In genomic region chr19:43667524-43668405, GRCh38 we compare ENCODE assay signal across 8 cellular contexts. TPM values are rescaled to one million over a fixed set of nuclear protein-coding genes. Genes with fewer than 3 reads are reported as not detected.
DNase-seq lines count a peak whose midpoint lies in the region; ATAC-seq and TF ChIP-seq lines count a peak whose summit lies in the region.

No MANE protein-coding gene starts in this region.

- peaks cover 32 to 62% (median 48%) of the 10 kb centered on the region in 4 donors for H3K4me1 Mint-ChIP-seq in CD4-positive, alpha-beta memory T cell
- peaks cover 24% of the 10 kb centered on the region for H3K4me1 Mint-ChIP-seq in MCF 10A (ENCODE audit: insufficient read depth, unreplicated experiment)

- H3K9me3 Mint-ChIP-seq in CD4-positive, alpha-beta memory T cell, result no peaks in the 10 kb centered on the region
- no peaks in the 10 kb centered on the region for H3K9me3 Mint-ChIP-seq in MCF 10A (ENCODE audit: unreplicated experiment)

- 55% methylated on average over 48 of the region's 48 CpGs for whole genome bisulfite sequencing in thymus

- intact Hi-C loops in CD4-positive, alpha-beta memory T cell (cut with micrococcal nuclease), result loop anchor here (1.0 to 2.0 kb wide), 6 partner anchors 33 to 204 kb away; partner anchors contain the start of genes IRGQ, SMG9, ZNF428 and ZNF576
- intact Hi-C loops in MCF 10A (cut with micrococcal nuclease), result loop anchor here (2.0 to 10.0 kb wide), 2 partner anchors 33 to 133 kb away; partner anchors contain the start of gene ZNF575
- intact Hi-C loops in left lung (cut with DNase I), result no loop called here

- no peak for DNase-seq in CD4-positive, alpha-beta memory T cell
- DNase-seq in MG63, result no peak
- DNase-seq in MCF 10A (ENCODE audit: unreplicated experiment), result no peak
- peak; percentile 52 to 80 for DNase-seq in left lung
- no peak for DNase-seq in activated CD4-positive, CD25-positive, alpha-beta regulatory T cell (lab: John Stamatoyannopoulos, UW)

- no TSS peak for BruUV-seq in MCF 10A (replicated peaks; lab: Mats Ljungman, UMichigan)

- peak overlapping the region; percentile 28 to 42 for H3K4me3 ChIP-seq in CD4-positive, alpha-beta memory T cell (ENCODE audit: low read length in 2 of 2)
- peak overlapping the region; percentile 22 for H3K4me3 ChIP-seq in MG63
- peak overlapping the region; percentile 22 to 78 for H3K4me3 ChIP-seq in left lung
- peak overlapping the region; percentile 54 for H3K4me3 ChIP-seq in thymus (ENCODE audit: low read length)

- TF ChIP-seq CTCF in MCF 10A (IDR thresholded peaks at IDR 0.05; ENCODE audit: unreplicated experiment) (no peak), left lung (IDR thresholded peaks at IDR 0.05) (no peak)

- H3K27me3 ChIP-seq in CD4-positive, alpha-beta memory T cell (ENCODE audit: insufficient read depth, low read length), result no peaks in the 10 kb centered on the region
- H3K27me3 ChIP-seq in MG63 (no peaks in the 10 kb centered on the region), left lung (no peaks in the 10 kb centered on the region), thymus (ENCODE audit: control insufficient read depth, insufficient read depth) (peaks cover 10% of the 10 kb centered on the region)

- CTCF ChIA-PET in CD4-positive, alpha-beta memory T cell (lab: Charles Lee; ENCODE audit: partially characterized antibody), result interaction anchor here (0.7 to 2.0 kb wide), 34 partner anchors 9 to 832 kb away, joined by 3 to 19 read pairs (median 5); partner anchors contain the start of genes CADM4, IRGQ, PINLYP and SMG9
- CTCF ChIA-PET in MCF 10A (lab: Yijun Ruan, JAX), result interaction anchor here (0.5 to 3.3 kb wide), 18 partner anchors 15 to 903 kb away, joined by 3 to 20 read pairs (median 4); no protein-coding TSS in a partner anchor

- H3K4me1 ChIP-seq in CD4-positive, alpha-beta memory T cell (ENCODE audit: insufficient read depth, low read length), result peaks cover 43% of the 10 kb centered on the region
- H3K4me1 ChIP-seq in left lung (peaks cover 8 to 71% of the 10 kb centered on the region in 2 donors), thymus (ENCODE audit: control insufficient read depth, insufficient read depth, low read length) (peaks cover 11% of the 10 kb centered on the region)

- no peaks in the 10 kb centered on the region for H3K9me3 ChIP-seq in CD4-positive, alpha-beta memory T cell (ENCODE audit: control insufficient read depth in 1 of 2, low read length in 2 of 2)
- H3K9me3 ChIP-seq in MG63 (0 out of 2 replicates have a peak, but pooled peaks cover 1% of the 10 kb centered on the region), left lung (no peaks in the 10 kb centered on the region), thymus (ENCODE audit: control insufficient read depth) (no peaks in the 10 kb centered on the region)

- peak overlapping the region; percentile 84 to 97 (median 95) for H3K27ac Mint-ChIP-seq in CD4-positive, alpha-beta memory T cell
- peak overlapping the region; percentile 79 for H3K27ac Mint-ChIP-seq in MCF 10A (ENCODE audit: low read depth, unreplicated experiment)

- POLR2A ChIA-PET in CD4-positive, alpha-beta memory T cell (lab: Charles Lee; ENCODE audit: partially characterized antibody), result interaction anchor here (0.7 to 3.2 kb wide), 20 partner anchors 26 to 229 kb away, joined by 3 to 28 read pairs (median 5); partner anchors contain the start of genes IRGQ, PHLDB3, SMG9 and ZNF428
- POLR2A ChIA-PET in MCF 10A (lab: Yijun Ruan, JAX), result interaction anchor here (0.6 to 4.1 kb wide), 24 partner anchors 10 to 1452 kb away, joined by 3 to 53 read pairs (median 6); partner anchors contain the start of genes IRGQ, KCNN4, SMG9 and ZNF428

- peaks cover 17 to 26% of the 10 kb centered on the region in 2 donors for H3K36me3 Mint-ChIP-seq in CD4-positive, alpha-beta memory T cell
- peaks cover 50% of the 10 kb centered on the region for H3K36me3 Mint-ChIP-seq in MCF 10A (ENCODE audit: insufficient read depth, unreplicated experiment)

- H3K27me3 Mint-ChIP-seq in CD4-positive, alpha-beta memory T cell, result no peaks in the 10 kb centered on the region
- no peaks in the 10 kb centered on the region for H3K27me3 Mint-ChIP-seq in MCF 10A (ENCODE audit: insufficient read depth, unreplicated experiment)

- no peaks in the 10 kb centered on the region for H3K36me3 ChIP-seq in CD4-positive, alpha-beta memory T cell (ENCODE audit: insufficient read depth, low read length)
- H3K36me3 ChIP-seq in MG63 (peaks cover 46% of the 10 kb centered on the region), left lung (peaks cover 0 to 49% of the 10 kb centered on the region in 2 donors), thymus (ENCODE audit: control insufficient read depth, insufficient read depth) (no peaks in the 10 kb centered on the region)

- H3K27ac ChIP-seq in CD4-positive, alpha-beta memory T cell (ENCODE audit: low read depth, low read length), result no peak overlapping the region
- H3K27ac ChIP-seq in left lung (peak overlapping the region; percentile 48 to 94), thymus (ENCODE audit: low read depth) (no peak overlapping the region)

- H3K4me3 Mint-ChIP-seq in CD4-positive, alpha-beta memory T cell, result peak overlapping the region; percentile 86 to 95 (median 92)
- peak overlapping the region; percentile 78 for H3K4me3 Mint-ChIP-seq in MCF 10A (ENCODE audit: unreplicated experiment)

- ATAC-seq in left lung, result no peak
- no peak for ATAC-seq in GM18861 (IDR thresholded peaks at IDR 0.05; ENCODE audit: unreplicated experiment)
- ATAC-seq in GM18498 (IDR thresholded peaks at IDR 0.05; ENCODE audit: unreplicated experiment), result no peak

RNA-seq across cellular contexts. Expression of gene PLAUR, which starts 2.2 kb away (rescaled TPM):
- 1 to 10 TPM; 8.6 to 9.4 TPM for total RNA-seq in CD4-positive, alpha-beta memory T cell
- 1 to 10 TPM; 6.3 to 6.6 TPM for polyA plus RNA-seq in CD4-positive, alpha-beta memory T cell
- total RNA-seq in MG63 (2014; rRNA removed; shearing (Covaris generic); ENCODE audit: low replicate concordance), result 14.7 and 43.2 TPM in 2 replicates
- total RNA-seq in MCF 10A (2022) (14.0 and 32.2 TPM in 2 replicates), left lung (100 to 1,000 TPM in 1 of 2 donors, 10 to 100 TPM in 1; 76.5 to 119 TPM)
- polyA plus RNA-seq in thymus, result 15.3 TPM

RNA-seq across cellular contexts. Expression of gene CADM4, which starts 28.1 kb away (rescaled TPM):
- total RNA-seq in CD4-positive, alpha-beta memory T cell, result under 1 TPM; 0.33 to 0.49 TPM
- under 1 TPM in 1 of 2 donors, not detected in 1; 0.18 TPM for polyA plus RNA-seq in CD4-positive, alpha-beta memory T cell
- total RNA-seq in MG63 (2014; rRNA removed; shearing (Covaris generic); ENCODE audit: low replicate concordance), result 0.22 and 3.0 TPM in 2 replicates
- 3.2 and 3.8 TPM in 2 replicates for total RNA-seq in MCF 10A (2022)
- 10 to 100 TPM in 1 of 2 donors, 1 to 10 TPM in 1; 4.7 to 12.1 TPM for total RNA-seq in left lung
- 6.5 TPM for polyA plus RNA-seq in thymus

RNA-seq across cellular contexts. Expression of gene IRGC, which starts 48.1 kb away (rescaled TPM):
- not detected for total RNA-seq in CD4-positive, alpha-beta memory T cell
- polyA plus RNA-seq in CD4-positive, alpha-beta memory T cell, result not detected
- total RNA-seq in MG63 (2014; rRNA removed; shearing (Covaris generic); ENCODE audit: low replicate concordance), result not detected in 2 replicates
- total RNA-seq in MCF 10A (2022) (not detected in 2 replicates), left lung (not detected)
- polyA plus RNA-seq in thymus, result 0.02 TPM

RNA-seq across cellular contexts. Expression of gene ZNF428, which starts 48.3 kb away (rescaled TPM):
- total RNA-seq in CD4-positive, alpha-beta memory T cell, result 10 to 100 TPM; 27.7 to 28.2 TPM
- 10 to 100 TPM; 13.9 to 19.9 TPM for polyA plus RNA-seq in CD4-positive, alpha-beta memory T cell
- 45.8 and 101 TPM in 2 replicates for total RNA-seq in MG63 (2014; rRNA removed; shearing (Covaris generic); ENCODE audit: low replicate concordance)
- total RNA-seq in MCF 10A (2022) (18.6 and 23.3 TPM in 2 replicates), left lung (10 to 100 TPM; 24.7 to 41.5 TPM)
- polyA plus RNA-seq in thymus, result 54.8 TPM

RNA-seq across cellular contexts. Expression of gene SRRM5, which starts 55.9 kb away (rescaled TPM):
- under 1 TPM; 0.83 to 0.99 TPM for total RNA-seq in CD4-positive, alpha-beta memory T cell
- under 1 TPM in 1 of 2 donors, not detected in 1; 0.10 TPM for polyA plus RNA-seq in CD4-positive, alpha-beta memory T cell
- not detected in 2 replicates for total RNA-seq in MG63 (2014; rRNA removed; shearing (Covaris generic); ENCODE audit: low replicate concordance)
- 0.28 and 0.88 TPM in 2 replicates for total RNA-seq in MCF 10A (2022)
- under 1 TPM; 0.10 to 0.32 TPM for total RNA-seq in left lung
- polyA plus RNA-seq in thymus, result 0.39 TPM

Comparison
In these comparisons a context has a peak if more than half of its experiments do, and no peak if none do; other contexts are left out.
1. DNase-seq: peak in left lung (2 of 2); none in CD4-positive, alpha-beta memory T cell (0 of 5), MG63 (single experiment), MCF 10A (single experiment) and activated CD4-positive, CD25-positive, alpha-beta regulatory T cell (0 of 4).
2. H3K27ac ChIP-seq: peak in left lung (2 of 2); none in CD4-positive, alpha-beta memory T cell (single experiment) and thymus (single experiment).
3. intact Hi-C loops: an anchor here in CD4-positive, alpha-beta memory T cell (1.0 to 2.0 kb wide) and MCF 10A (2.0 to 10.0 kb wide); none called in left lung.
4. Peak in every context shown above with its lines, with median percentiles within 50 percentile points of each other: H3K4me3 ChIP-seq.